1 cellular context compared by ENCODE assay signal in the genomic region with DNA sequence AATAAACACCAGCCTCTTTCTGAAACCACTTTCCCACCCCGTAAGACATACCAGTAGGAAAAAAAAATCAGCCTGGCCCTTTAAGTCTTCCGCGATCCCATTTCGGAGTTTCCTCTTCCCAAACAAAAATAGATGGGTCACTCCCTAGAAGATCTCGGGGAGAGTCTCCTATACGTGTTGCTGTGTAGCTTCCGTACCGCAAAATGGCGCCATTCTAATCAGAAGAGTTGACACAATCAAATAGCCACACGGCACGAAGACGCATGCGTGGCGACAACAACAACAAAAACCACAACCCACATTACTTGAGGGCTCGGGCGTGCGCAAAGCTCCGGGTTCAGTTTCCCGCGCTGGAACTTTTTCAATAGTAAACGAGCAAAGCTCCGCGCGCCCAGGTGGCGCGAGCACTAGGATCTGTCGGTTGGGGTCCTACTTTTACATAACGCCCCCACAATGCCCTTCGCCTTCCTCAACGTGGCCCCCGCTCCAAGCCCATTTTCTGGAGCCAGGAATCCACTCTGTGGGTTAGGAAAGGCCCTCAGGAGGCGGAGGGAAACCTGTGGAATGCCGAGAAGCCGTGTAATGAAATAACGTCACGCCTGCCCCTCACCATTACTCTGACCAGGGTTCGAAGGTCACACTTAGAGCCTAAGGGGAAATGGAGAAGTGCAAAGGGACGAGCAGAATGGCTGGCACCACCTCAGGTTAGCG.
TF ChIP-seq lines count a peak whose summit lies in the region.

TSS of gene GPANK1 (minus strand) at position 208 of the 711 bp plus-strand sequence. CDS start 519 bp downstream, outside the sequence.

TF ChIP-seq in K562, 482 proteins besides CTCF, POLR2A, EP300 and RAD21 (continued from another document and continues in another):
- TF ChIP-seq TSHZ1 (CRISPR knock-in tag; IDR thresholded peaks at IDR 0.05), result 0 out of 2 replicates have a peak, but pooled peaks have one; percentile 0
- TF ChIP-seq ZKSCAN1 (IDR thresholded peaks at IDR 0.05; ENCODE audit: low read depth, low read length), result peak; percentile 84
- TF ChIP-seq ZNF766 (CRISPR knock-in tag; conservative IDR thresholded peaks at IDR 0.05), result no peak
- TF ChIP-seq THAP12 (CRISPR knock-in tag; IDR thresholded peaks at IDR 0.05), result peak; percentile 76
- TF ChIP-seq, protein P1, sequence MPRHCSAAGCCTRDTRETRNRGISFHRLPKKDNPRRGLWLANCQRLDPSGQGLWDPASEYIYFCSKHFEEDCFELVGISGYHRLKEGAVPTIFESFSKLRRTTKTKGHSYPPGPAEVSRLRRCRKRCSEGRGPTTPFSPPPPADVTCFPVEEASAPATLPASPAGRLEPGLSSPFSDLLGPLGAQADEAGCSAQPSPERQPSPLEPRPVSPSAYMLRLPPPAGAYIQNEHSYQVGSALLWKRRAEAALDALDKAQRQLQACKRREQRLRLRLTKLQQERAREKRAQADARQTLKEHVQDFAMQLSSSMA (CRISPR knock-in tag; IDR thresholded peaks at IDR 0.05), result peak; percentile 47; the same call in 1 of the 2 replicates
- TF ChIP-seq ZC3H4 (CRISPR knock-in tag; IDR thresholded peaks at IDR 0.05; ENCODE audit: borderline replicate concordance), result no peak
- peak; percentile 82 for TF ChIP-seq ZNF717 (CRISPR knock-in tag; IDR thresholded peaks at IDR 0.05)
- TF ChIP-seq, protein P2, sequence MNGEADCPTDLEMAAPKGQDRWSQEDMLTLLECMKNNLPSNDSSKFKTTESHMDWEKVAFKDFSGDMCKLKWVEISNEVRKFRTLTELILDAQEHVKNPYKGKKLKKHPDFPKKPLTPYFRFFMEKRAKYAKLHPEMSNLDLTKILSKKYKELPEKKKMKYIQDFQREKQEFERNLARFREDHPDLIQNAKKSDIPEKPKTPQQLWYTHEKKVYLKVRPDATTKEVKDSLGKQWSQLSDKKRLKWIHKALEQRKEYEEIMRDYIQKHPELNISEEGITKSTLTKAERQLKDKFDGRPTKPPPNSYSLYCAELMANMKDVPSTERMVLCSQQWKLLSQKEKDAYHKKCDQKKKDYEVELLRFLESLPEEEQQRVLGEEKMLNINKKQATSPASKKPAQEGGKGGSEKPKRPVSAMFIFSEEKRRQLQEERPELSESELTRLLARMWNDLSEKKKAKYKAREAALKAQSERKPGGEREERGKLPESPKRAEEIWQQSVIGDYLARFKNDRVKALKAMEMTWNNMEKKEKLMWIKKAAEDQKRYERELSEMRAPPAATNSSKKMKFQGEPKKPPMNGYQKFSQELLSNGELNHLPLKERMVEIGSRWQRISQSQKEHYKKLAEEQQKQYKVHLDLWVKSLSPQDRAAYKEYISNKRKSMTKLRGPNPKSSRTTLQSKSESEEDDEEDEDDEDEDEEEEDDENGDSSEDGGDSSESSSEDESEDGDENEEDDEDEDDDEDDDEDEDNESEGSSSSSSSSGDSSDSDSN (IDR thresholded peaks at IDR 0.05; ENCODE audit: borderline replicate concordance in 1 of 2, low read depth in 2 of 2, low read length in 2 of 2), result no peak
- TF ChIP-seq CHD7 (IDR thresholded peaks at IDR 0.05; ENCODE audit: low read depth, low read length), result peak; percentile 71
- no peak for TF ChIP-seq ZNF124 (CRISPR knock-in tag; IDR thresholded peaks at IDR 0.05)
- peak in 1 of 2 experiments; percentile 54; a peak in 2 of 4 replicates for TF ChIP-seq TBL1XR1 (IDR thresholded peaks at IDR 0.05; ENCODE audit: low read length in 2 of 2)
- TF ChIP-seq, protein P3, sequence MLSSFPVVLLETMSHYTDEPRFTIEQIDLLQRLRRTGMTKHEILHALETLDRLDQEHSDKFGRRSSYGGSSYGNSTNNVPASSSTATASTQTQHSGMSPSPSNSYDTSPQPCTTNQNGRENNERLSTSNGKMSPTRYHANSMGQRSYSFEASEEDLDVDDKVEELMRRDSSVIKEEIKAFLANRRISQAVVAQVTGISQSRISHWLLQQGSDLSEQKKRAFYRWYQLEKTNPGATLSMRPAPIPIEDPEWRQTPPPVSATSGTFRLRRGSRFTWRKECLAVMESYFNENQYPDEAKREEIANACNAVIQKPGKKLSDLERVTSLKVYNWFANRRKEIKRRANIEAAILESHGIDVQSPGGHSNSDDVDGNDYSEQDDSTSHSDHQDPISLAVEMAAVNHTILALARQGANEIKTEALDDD (IDR thresholded peaks at IDR 0.05), result no peak
- no peak for TF ChIP-seq PYGO2 (tag; IDR thresholded peaks at IDR 0.05)
- TF ChIP-seq, protein P4, sequence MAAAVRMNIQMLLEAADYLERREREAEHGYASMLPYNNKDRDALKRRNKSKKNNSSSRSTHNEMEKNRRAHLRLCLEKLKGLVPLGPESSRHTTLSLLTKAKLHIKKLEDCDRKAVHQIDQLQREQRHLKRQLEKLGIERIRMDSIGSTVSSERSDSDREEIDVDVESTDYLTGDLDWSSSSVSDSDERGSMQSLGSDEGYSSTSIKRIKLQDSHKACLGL (CRISPR knock-in tag; IDR thresholded peaks at IDR 0.05; ENCODE audit: borderline replicate concordance, poor library complexity, severe bottlenecking), result peak; percentile 32
- no peak; the same call in 1 of the 2 replicates for TF ChIP-seq ZSCAN32 (CRISPR knock-in tag; IDR thresholded peaks at IDR 0.05)
- TF ChIP-seq CHD2 (IDR thresholded peaks at IDR 0.05; ENCODE audit: low read depth, low read length), result peak; percentile 20; the same call in 1 of the 2 replicates
- no peak for TF ChIP-seq ZNF274 (IDR thresholded peaks at IDR 0.05; ENCODE audit: borderline replicate concordance, low read depth, low read length)
- TF ChIP-seq, protein P5, sequence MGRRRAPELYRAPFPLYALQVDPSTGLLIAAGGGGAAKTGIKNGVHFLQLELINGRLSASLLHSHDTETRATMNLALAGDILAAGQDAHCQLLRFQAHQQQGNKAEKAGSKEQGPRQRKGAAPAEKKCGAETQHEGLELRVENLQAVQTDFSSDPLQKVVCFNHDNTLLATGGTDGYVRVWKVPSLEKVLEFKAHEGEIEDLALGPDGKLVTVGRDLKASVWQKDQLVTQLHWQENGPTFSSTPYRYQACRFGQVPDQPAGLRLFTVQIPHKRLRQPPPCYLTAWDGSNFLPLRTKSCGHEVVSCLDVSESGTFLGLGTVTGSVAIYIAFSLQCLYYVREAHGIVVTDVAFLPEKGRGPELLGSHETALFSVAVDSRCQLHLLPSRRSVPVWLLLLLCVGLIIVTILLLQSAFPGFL (CRISPR knock-in tag; IDR thresholded peaks at IDR 0.05), result peak; percentile 99
- peak; percentile 91 for TF ChIP-seq MEIS2 (IDR thresholded peaks at IDR 0.05; ENCODE audit: partially characterized antibody)
- peak; percentile 91; the same call in 1 of the 2 replicates for TF ChIP-seq SUPT5H (IDR thresholded peaks at IDR 0.05)
- TF ChIP-seq NR2F6 (CRISPR knock-in tag; IDR thresholded peaks at IDR 0.05), result no peak; the same call in 1 of the 2 replicates
- peak; percentile 73; the same call in 1 of the 2 replicates for TF ChIP-seq SMARCA5 (IDR thresholded peaks at IDR 0.05)
- no peak for TF ChIP-seq EGR1 (conservative IDR thresholded peaks at IDR 0.05)
- TF ChIP-seq ZZZ3 (IDR thresholded peaks at IDR 0.05), result no peak
- TF ChIP-seq ILK (tag; IDR thresholded peaks at IDR 0.05; ENCODE audit: borderline replicate concordance, low read depth), result no peak
- TF ChIP-seq ZNF311 (CRISPR knock-in tag; IDR thresholded peaks at IDR 0.05), result no peak
- no peak for TF ChIP-seq ARHGAP35 (IDR thresholded peaks at IDR 0.05; ENCODE audit: partially characterized antibody)
- no peak for TF ChIP-seq THRAP3 (IDR thresholded peaks at IDR 0.05; ENCODE audit: borderline replicate concordance)
